8 cellular contexts compared by ENCODE assay signal in the genomic region with DNA sequence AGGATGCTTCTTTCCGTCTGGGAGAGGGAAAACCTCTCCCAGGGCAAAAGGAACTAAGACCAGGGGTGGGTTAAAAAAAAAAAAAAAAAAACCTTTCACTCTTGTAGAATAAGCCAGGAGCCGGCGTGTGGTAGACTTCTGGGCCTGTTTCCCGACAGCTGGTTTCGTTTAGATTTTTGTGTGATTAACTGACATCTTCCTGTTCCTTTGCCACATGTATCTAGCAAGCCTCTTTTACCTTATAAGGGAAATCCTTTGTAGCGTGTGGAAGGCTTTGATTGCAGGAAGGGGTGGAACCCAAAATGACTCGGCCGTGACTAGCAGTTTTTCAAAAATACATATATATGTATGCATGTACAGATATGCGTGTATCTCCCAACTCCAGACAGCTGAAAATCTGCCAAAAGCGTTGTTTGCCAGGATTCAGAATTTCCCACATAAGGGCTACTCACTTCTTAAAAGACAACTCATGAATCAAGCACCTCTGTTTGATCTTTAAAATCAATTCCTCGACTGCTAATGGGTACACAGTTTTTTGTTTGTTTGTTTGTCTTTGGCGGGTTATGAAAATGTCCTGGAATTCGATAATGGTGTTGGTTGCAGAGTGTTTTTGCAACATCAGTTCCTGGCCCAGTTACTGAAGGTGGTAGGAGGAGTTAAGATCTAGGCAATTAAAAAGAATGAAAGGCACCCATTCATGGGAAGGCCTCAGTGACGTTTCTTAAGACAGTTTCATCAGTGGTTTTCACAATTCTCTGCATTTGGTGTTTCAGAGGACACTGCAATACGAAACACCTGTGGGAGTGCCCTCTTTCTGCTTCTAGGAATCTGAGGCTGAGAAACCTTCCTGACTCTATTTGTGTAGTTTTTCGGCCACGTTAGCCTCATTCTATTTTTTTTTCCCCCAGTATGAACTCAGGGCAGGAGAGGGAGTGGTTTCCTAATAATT. TPM values are rescaled to one million over a fixed set of nuclear protein-coding genes. Genes with fewer than 3 reads are reported as not detected.
DNase-seq lines count a peak whose midpoint lies in the region; ATAC-seq and TF ChIP-seq lines count a peak whose summit lies in the region.

No MANE protein-coding gene starts in this region.

- peaks cover 22 to 81% (median 69%) of the 10 kb centered on the region in 4 donors for H3K4me1 Mint-ChIP-seq in naive thymus-derived CD8-positive, alpha-beta T cell

- no peak for TF ChIP-seq CTCF in GM10266 (IDR thresholded peaks at IDR 0.05; ENCODE audit: control insufficient read depth, insufficient read depth, low read depth, missing control alignments)
- no peak for TF ChIP-seq CTCF in OCI-LY3 (IDR thresholded peaks at IDR 0.05; ENCODE audit: low read depth, low read length)
- no peak for TF ChIP-seq CTCF in esophagus squamous epithelium (IDR thresholded peaks at IDR 0.05)
- TF ChIP-seq CTCF in thoracic aorta (IDR thresholded peaks at IDR 0.05) = no peak

- H3K9me3 ChIP-seq in OCI-LY3 (ENCODE audit: insufficient read depth, low read length) = no peaks in the 10 kb centered on the region
- no peaks in the 10 kb centered on the region for H3K9me3 ChIP-seq in esophagus squamous epithelium
- no peaks in the 10 kb centered on the region for H3K9me3 ChIP-seq in thoracic aorta

- H3K4me3 ChIP-seq in OCI-LY3 (ENCODE audit: low read length) = peak overlapping the region; percentile 84
- peak overlapping the region; percentile 59 to 91 (median 86) for H3K4me3 ChIP-seq in esophagus squamous epithelium
- peak overlapping the region; percentile 94 for H3K4me3 ChIP-seq in thoracic aorta

- H3K27me3 ChIP-seq in OCI-LY3 (ENCODE audit: low read depth, low read length) (no peaks in the 10 kb centered on the region), esophagus squamous epithelium (no peaks in the 10 kb centered on the region), thoracic aorta (replicated peaks; ENCODE audit: insufficient read depth) (no peaks in the 10 kb centered on the region)

- intact Hi-C loops in esophagus squamous epithelium (cut with DNase I) = no loop called here

- WGBS in esophagus squamous epithelium, 2 donors = 1 to 2% methylated on average over 17 of the region's 17 CpGs

- H3K4me3 Mint-ChIP-seq in naive thymus-derived CD8-positive, alpha-beta T cell = peak overlapping the region; percentile 79 to 93 (median 85)

- ATAC-seq in HG02973 (IDR thresholded peaks at IDR 0.05; ENCODE audit: unreplicated experiment) (peak; percentile 36), thoracic aorta (ENCODE audit: insufficient number of reproducible peaks, low FRiP score, low read depth) (peak; percentile 55)
- peak; percentile 79 to 86 for ATAC-seq in naive thymus-derived CD8-positive, alpha-beta T cell

- peaks cover 0 to 4% (median 0%) of the 10 kb centered on the region in 9 donors for H3K9me3 Mint-ChIP-seq in naive thymus-derived CD8-positive, alpha-beta T cell

- H3K27ac Mint-ChIP-seq in naive thymus-derived CD8-positive, alpha-beta T cell = peak overlapping the region; percentile 86 to 98 (median 96)

- H2AFZ ChIP-seq in OCI-LY3 (ENCODE audit: low read depth, low read length) = no peak overlapping the region

- H3K9ac ChIP-seq in OCI-LY3 (ENCODE audit: low read length) = peak overlapping the region; percentile 91

- TF ChIP-seq POLR2A in esophagus squamous epithelium (IDR thresholded peaks at IDR 0.05) = peak in 1 of 4 donors; percentile 64

- H4K20me1 ChIP-seq in OCI-LY3 (ENCODE audit: insufficient read depth, low read length) = peaks cover 49% of the 10 kb centered on the region

- H3K36me3 Mint-ChIP-seq in naive thymus-derived CD8-positive, alpha-beta T cell = peaks cover 0 to 29% (median 12%) of the 10 kb centered on the region in 3 donors

- H3K79me2 ChIP-seq in OCI-LY3 (ENCODE audit: low read length) = peaks cover 85% of the 10 kb centered on the region

- H3K27ac ChIP-seq in OCI-LY3 (ENCODE audit: low read length) (peak overlapping the region; percentile 96), esophagus squamous epithelium (peak overlapping the region; percentile 91 to 100 (median 99)), thoracic aorta (peak overlapping the region; percentile 99 to 100)

- DNase-seq in GM10266 (ENCODE audit: extremely low spot score) (peak; percentile 81), esophagus squamous epithelium (lab: John Stamatoyannopoulos, UW) (no peak), thoracic aorta (ENCODE audit: low spot score) (no peak), NCI-H2107 (lab: John Stamatoyannopoulos, UW) (no peak)
- DNase-seq in activated T-cell treated with anti-CD3 and anti-CD28 coated beads, Interleukin-2, amount 50 U/mL, for 1 hour = peak; percentile 59
- DNase-seq in naive thymus-derived CD8-positive, alpha-beta T cell = peak; percentile 32 to 89 (median 72)

- H3K27me3 Mint-ChIP-seq in naive thymus-derived CD8-positive, alpha-beta T cell = no peaks in the 10 kb centered on the region

- H3K36me3 ChIP-seq in OCI-LY3 (replicated peaks; ENCODE audit: low read depth, low read length) (peaks cover 59% of the 10 kb centered on the region), esophagus squamous epithelium (peaks cover 17 to 46% (median 25%) of the 10 kb centered on the region in 3 donors), thoracic aorta (peaks cover 38% of the 10 kb centered on the region)

- POLR2A ChIA-PET in naive thymus-derived CD8-positive, alpha-beta T cell (lab: Charles Lee) = interaction anchor here (0.7 to 5.6 kb wide), 14 partner anchors 7 to 1663 kb away, joined by 3 to 61 read pairs (median 4); partner anchors contain the start of genes FAM32A and RAB8A

- H3K4me1 ChIP-seq in OCI-LY3 (ENCODE audit: low read length) = peaks cover 46% of the 10 kb centered on the region
- peaks cover 38 to 98% (median 43%) of the 10 kb centered on the region in 3 donors for H3K4me1 ChIP-seq in esophagus squamous epithelium
- H3K4me1 ChIP-seq in thoracic aorta (ENCODE audit: control insufficient read depth in 1 of 2, low read depth in 2 of 2) = peaks cover 30 to 68% of the 10 kb centered on the region in 2 donors

- H3K4me2 ChIP-seq in OCI-LY3 (ENCODE audit: low read length) = peak overlapping the region; percentile 99

RNA-seq across cellular contexts. Expression of gene TPM4, which starts 2.7 kb away (rescaled TPM):
- total RNA-seq in esophagus squamous epithelium (100 to 1,000 TPM; 307 to 577 (median 369) TPM), thoracic aorta (1,000 to 10,000 TPM in 1 of 2 donors, 100 to 1,000 TPM in 1; 964 to 1,096 TPM)
- 10 to 100 TPM; 57.8 to 60.4 TPM for total RNA-seq in naive thymus-derived CD8-positive, alpha-beta T cell
- 10 to 100 TPM; 27.4 to 30.8 (median 29.3) TPM for polyA plus RNA-seq in naive thymus-derived CD8-positive, alpha-beta T cell

RNA-seq across cellular contexts. Expression of gene RAB8A, which starts 32.7 kb away (rescaled TPM):
- total RNA-seq in esophagus squamous epithelium (10 to 100 TPM; 39.5 to 70.9 (median 46.4) TPM), thoracic aorta (10 to 100 TPM; 40.5 to 41.5 TPM)
- total RNA-seq in naive thymus-derived CD8-positive, alpha-beta T cell = 10 to 100 TPM; 66.5 to 88.3 TPM
- 10 to 100 TPM; 65.6 to 69.8 (median 66.1) TPM for polyA plus RNA-seq in naive thymus-derived CD8-positive, alpha-beta T cell

Comparison
In these comparisons a context has a peak if more than half of its experiments do, and no peak if none do; other contexts are left out.
1. DNase-seq: peak in GM10266 (single experiment), activated T-cell treated with anti-CD3 and anti-CD28 coated beads, Interleukin-2, amount 50 U/mL, for 1 hour (single experiment) and naive thymus-derived CD8-positive, alpha-beta T cell (10 of 10); none in esophagus squamous epithelium (single experiment), thoracic aorta (single experiment) and NCI-H2107 (single experiment).
2. RNA of gene TPM4, which starts 2.7 kb away (total RNA-seq): 964 to 1,096 TPM in thoracic aorta and 307 to 577 TPM in esophagus squamous epithelium; 57.8 to 60.4 TPM in naive thymus-derived CD8-positive, alpha-beta T cell; every median in the first group is over 4 times any median in the second.
3. Peak in every context shown above with its lines, with median percentiles within 50 percentile points of each other: ATAC-seq, H3K27ac ChIP-seq and H3K4me3 ChIP-seq.